ENCODE assay signal across 8 cellular contexts in the genomic region with DNA sequence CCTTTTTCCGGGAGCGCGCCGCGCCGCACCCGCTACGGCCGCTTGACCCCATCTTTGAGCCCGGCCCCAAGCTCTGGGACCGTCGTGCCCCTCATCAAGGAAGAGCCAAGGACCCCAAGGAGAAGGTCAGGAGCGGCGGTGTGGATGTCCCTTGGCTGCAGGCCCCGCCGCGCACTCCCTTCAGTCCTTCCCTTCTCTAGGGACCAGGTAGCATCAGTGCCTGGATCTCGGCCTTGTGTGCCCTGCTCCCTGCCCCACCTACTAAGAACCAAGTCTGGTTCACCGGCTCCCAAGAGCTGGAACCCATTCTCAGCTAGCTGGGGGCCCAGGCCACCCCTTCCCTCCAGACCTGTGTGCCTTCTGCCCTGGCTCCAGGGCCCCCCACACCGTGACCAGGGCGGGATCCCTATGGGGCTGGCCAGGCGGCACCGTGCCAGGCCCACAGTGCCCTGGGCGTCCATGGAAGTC.
A peak's percentile ranks its signal among the peaks of the same experiment; 100 is the strongest.
DNase-seq lines count a peak whose midpoint lies in the region; ATAC-seq and TF ChIP-seq lines count a peak whose summit lies in the region.

No MANE protein-coding gene starts in this region.

- no peaks in the 10 kb centered on the region for H4K20me1 ChIP-seq in fibroblast of lung (ENCODE audit: control insufficient read depth, extremely low read depth, insufficient read depth, low read length)

- no peak overlapping the region for H3K27ac ChIP-seq in fibroblast of lung (ENCODE audit: insufficient read depth, low read length)
- no peak overlapping the region for H3K27ac ChIP-seq in ovary

- H3K9me3 ChIP-seq in fibroblast of lung (ENCODE audit: control insufficient read depth, insufficient read depth, low read depth, low read length), result no peaks in the 10 kb centered on the region
- no peaks in the 10 kb centered on the region for H3K9me3 ChIP-seq in ovary

- in situ Hi-C loops in GM13976 (cut with MboI; ENCODE audit: low sequenced_read_pairs, unreplicated experiment), result loop anchor here (5.0 to 25.0 kb wide), 4 partner anchors 160 to 812 kb away; partner anchors contain the start of gene TCF12

- H3K4me2 ChIP-seq in fibroblast of lung (ENCODE audit: extremely low read depth, insufficient read depth, low read length), result peak overlapping the region; percentile 57

- H3K4me3 ChIP-seq in fibroblast of lung (replicated peaks in 1 of 4; ENCODE audit: control extremely low read depth in 1 of 4, insufficient read depth in 1 of 4, low read depth in 3 of 4, low read length in 4 of 4) (peak overlapping the region in 1 of 4 experiments; percentile 58), ovary (peak overlapping the region; percentile 39)

- H3K4me1 ChIP-seq in fibroblast of lung (ENCODE audit: control insufficient read depth, extremely low read depth, insufficient read depth, low read length) (no peaks in the 10 kb centered on the region), ovary (ENCODE audit: insufficient read depth) (peaks cover 1% of the 10 kb centered on the region)

- H3K27me3 ChIP-seq in fibroblast of lung (ENCODE audit: control insufficient read depth, insufficient read depth, low read length) (no peaks in the 10 kb centered on the region), ovary (no peaks in the 10 kb centered on the region)

- H2AFZ ChIP-seq in fibroblast of lung (ENCODE audit: low read length), result peak overlapping the region; percentile 37

- intact Hi-C loops in ovary (cut with DNase I), result loop anchor here (5.0 to 10.0 kb wide), 4 partner anchors 162 to 812 kb away; partner anchors contain the start of gene TCF12 (in 1 of the 4)

- no peaks in the 10 kb centered on the region for H3K79me2 ChIP-seq in fibroblast of lung (ENCODE audit: control insufficient read depth, insufficient read depth, low read length)

- WGBS in ovary, 3 donors, result 48 to 50% (median 49%) methylated on average over 24 of the region's 24 CpGs

- TF ChIP-seq POLR2A in ovary (IDR thresholded peaks at IDR 0.05), result no peak

- peak; percentile 25 for DNase-seq in GM03348 (ENCODE audit: low spot score)
- DNase-seq in NCI-H69 (lab: John Stamatoyannopoulos, UW), result peak; percentile 69
- DNase-seq in fibroblast of lung (ENCODE audit: low read depth in 2 of 2), result no peak
- peak in 1 of 5 donors; percentile 59 for DNase-seq in ovary
- no peak for DNase-seq in DMS79 (lab: John Stamatoyannopoulos, UW)
- no peak for DNase-seq in DMS153 treated with DMSO at 0.1 percent for 48 hours (lab: John Stamatoyannopoulos, UW; ENCODE audit: unreplicated experiment)
- DNase-seq in GM13976 (ENCODE audit: low spot score), result no peak

- ATAC-seq in GM18520 (IDR thresholded peaks at IDR 0.05; ENCODE audit: unreplicated experiment), result no peak

- no peaks in the 10 kb centered on the region for H3K36me3 ChIP-seq in fibroblast of lung (ENCODE audit: control insufficient read depth, insufficient read depth, low read length)
- no peaks in the 10 kb centered on the region for H3K36me3 ChIP-seq in ovary

- TF ChIP-seq CTCF in fibroblast of lung (conservative IDR thresholded peaks at IDR 0.05 in 1 of 2, IDR thresholded peaks at IDR 0.05 in 1 of 2; ENCODE audit: low read depth in 1 of 2, low read length in 2 of 2) (no peak), ovary (IDR thresholded peaks at IDR 0.05) (no peak), GM13976 (IDR thresholded peaks at IDR 0.05; ENCODE audit: borderline replicate concordance, control extremely low read depth, extremely low read depth, insufficient read depth, missing control alignments) (no peak)

- no peak for TF ChIP-seq EP300 in ovary (IDR thresholded peaks at IDR 0.05)

- peak overlapping the region; percentile 42 for H3K9ac ChIP-seq in fibroblast of lung (ENCODE audit: insufficient read depth, low read length)

Comparison
In these comparisons a context has a peak if more than half of its experiments do, and no peak if none do; other contexts are left out.
1. DNase-seq: peak in GM03348 (single experiment) and NCI-H69 (single experiment); none in fibroblast of lung (0 of 2), DMS79 (single experiment), DMS153 treated with DMSO at 0.1 percent for 48 hours (single experiment) and GM13976 (single experiment).